In genomic region chr7:116236020-116236630, GRCh38 we compare ENCODE assay signal across 8 cellular contexts. TPM values are rescaled to one million over a fixed set of nuclear protein-coding genes. Genes with fewer than 3 reads are reported as not detected.
DNase-seq lines count a peak whose midpoint lies in the region; ATAC-seq and TF ChIP-seq lines count a peak whose summit lies in the region.

No MANE protein-coding gene starts in this region.

- peak; percentile 35 to 65 (median 48) for TF ChIP-seq CTCF in vagina (IDR thresholded peaks at IDR 0.05)

- no peak for TF ChIP-seq POLR2A in vagina (IDR thresholded peaks at IDR 0.05)

- no peaks in the 10 kb centered on the region for H3K9me3 ChIP-seq in effector memory CD4-positive, alpha-beta T cell (ENCODE audit: control insufficient read depth, low read length)
- H3K9me3 ChIP-seq in muscle layer of colon (ENCODE audit: low read length) (no peaks in the 10 kb centered on the region), vagina (no peaks in the 10 kb centered on the region)

- H3K4me3 ChIP-seq in effector memory CD4-positive, alpha-beta T cell (ENCODE audit: insufficient read depth, low read depth, low read length, poor library complexity, severe bottlenecking): no peak overlapping the region
- H3K4me3 ChIP-seq in muscle layer of colon (ENCODE audit: low read depth in 1 of 2, low read length in 2 of 2) (peak overlapping the region in 1 of 2 donors; percentile 24), vagina (no peak overlapping the region)

- no peak overlapping the region for H3K9ac ChIP-seq in muscle layer of colon (ENCODE audit: low read length)

- peak; percentile 53 for DNase-seq in DMS53 treated with DMSO at 0.1 percent for 48 hours (lab: John Stamatoyannopoulos, UW; ENCODE audit: unreplicated experiment)
- DNase-seq in NCI-H1417 (lab: John Stamatoyannopoulos, UW): peak; percentile 18 to 79 (median 25)
- DNase-seq in effector memory CD4-positive, alpha-beta T cell: peak; percentile 17 to 50 (median 21)
- DNase-seq in vagina (ENCODE audit: extremely low spot score in 2 of 2): no peak
- no peak for DNase-seq in NCI-H226

- peak; percentile 69 for ATAC-seq in GM21515 (IDR thresholded peaks at IDR 0.05; ENCODE audit: unreplicated experiment)
- peak; percentile 62 to 67 for ATAC-seq in activated CD4-positive, CD25-positive, alpha-beta regulatory T cell treated with anti-CD3 and anti-CD28 coated beads, Interleukin-2, amount 50 U/mL, for 24 hours

- intact Hi-C loops in vagina (cut with DNase I): loop anchor here (5.0 kb wide), 1 partner anchor 59 kb away; no protein-coding TSS in a partner anchor

- no peak overlapping the region for H3K27ac ChIP-seq in effector memory CD4-positive, alpha-beta T cell (ENCODE audit: insufficient read depth, low read length, poor library complexity, severe bottlenecking)
- peak overlapping the region; percentile 72 for H3K27ac ChIP-seq in muscle layer of colon (ENCODE audit: low read depth, low read length)
- H3K27ac ChIP-seq in vagina: no peak overlapping the region

- peaks cover 12% of the 10 kb centered on the region for H3K36me3 ChIP-seq in effector memory CD4-positive, alpha-beta T cell (ENCODE audit: control insufficient read depth, insufficient read depth, low read length)
- H3K36me3 ChIP-seq in muscle layer of colon (ENCODE audit: insufficient read depth, low read length): peaks cover 3% of the 10 kb centered on the region
- H3K36me3 ChIP-seq in vagina: no peaks in the 10 kb centered on the region

- H3K27me3 ChIP-seq in effector memory CD4-positive, alpha-beta T cell (replicated peaks; ENCODE audit: control insufficient read depth, insufficient read depth, low read length, poor library complexity, severe bottlenecking): no peaks in the 10 kb centered on the region
- H3K27me3 ChIP-seq in muscle layer of colon (ENCODE audit: control insufficient read depth in 1 of 2, insufficient read depth in 2 of 2, low read length in 2 of 2) (no peaks in the 10 kb centered on the region), vagina (no peaks in the 10 kb centered on the region)

- peaks cover 10% of the 10 kb centered on the region for H3K4me1 ChIP-seq in effector memory CD4-positive, alpha-beta T cell (ENCODE audit: control insufficient read depth, insufficient read depth, low read length, poor library complexity, severe bottlenecking)
- H3K4me1 ChIP-seq in muscle layer of colon (ENCODE audit: insufficient read depth, low read length) (peaks cover 49% of the 10 kb centered on the region), vagina (peaks cover 23% of the 10 kb centered on the region)

RNA-seq across cellular contexts. Expression of gene TES, which starts 25.8 kb away (rescaled TPM):
- 87.7 TPM for total RNA-seq in vagina

Comparison
In these comparisons a context has a peak if more than half of its experiments do, and no peak if none do; other contexts are left out.
1. DNase-seq: peak in DMS53 treated with DMSO at 0.1 percent for 48 hours (single experiment), NCI-H1417 (3 of 3) and effector memory CD4-positive, alpha-beta T cell (3 of 3); none in vagina (0 of 2) and NCI-H226 (single experiment).